In the genomic region with DNA sequence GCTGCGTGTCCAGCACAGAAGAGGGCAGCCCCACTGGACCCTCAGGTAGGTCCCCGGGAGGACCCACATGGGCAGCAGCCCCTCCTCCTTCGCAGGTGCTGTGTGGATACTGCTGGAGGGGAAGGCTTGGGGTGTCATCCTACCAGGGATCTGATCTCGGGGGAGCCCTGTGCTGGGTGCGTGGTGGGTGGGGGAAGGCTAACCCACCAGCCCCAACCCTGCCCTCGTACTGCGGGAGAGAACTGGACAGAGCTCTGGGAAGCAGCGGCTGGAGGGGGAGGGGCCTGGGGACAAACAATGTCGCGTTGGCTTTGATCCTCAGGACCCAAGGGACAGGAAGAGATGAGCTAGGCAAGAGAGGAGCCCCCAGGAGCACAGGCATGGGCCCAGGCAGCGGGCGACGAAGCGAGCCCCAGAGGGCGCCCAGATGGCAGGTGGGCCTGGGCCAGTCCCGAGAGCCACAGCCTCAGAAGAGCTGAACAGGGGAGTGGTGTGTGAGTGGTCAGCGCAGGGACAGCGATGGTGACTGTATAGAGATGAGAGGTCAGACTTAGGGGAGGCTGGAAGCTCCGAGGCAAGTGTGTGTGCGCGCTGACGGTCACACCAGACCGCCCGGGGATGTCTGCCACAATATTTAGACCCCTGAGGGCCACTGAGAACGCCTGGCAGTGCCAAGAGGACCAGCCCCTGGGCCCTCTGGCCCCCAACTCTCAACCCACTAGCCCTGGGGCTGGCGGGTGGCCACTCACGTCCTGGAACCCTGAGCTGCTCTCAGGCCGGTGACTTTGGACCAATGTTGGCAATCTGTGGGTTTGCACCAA, we compare ENCODE assay signal across 1 cellular context.
TF ChIP-seq lines count a peak whose summit lies in the region.

No MANE protein-coding gene starts in this region.

TF ChIP-seq in HepG2, 621 proteins besides CTCF, POLR2A, EP300 and RAD21 (continues in another document):
- TF ChIP-seq U2AF2 (IDR thresholded peaks at IDR 0.05; ENCODE audit: low read depth, low read length) (no peak), ZNF557 (CRISPR knock-in tag; IDR thresholded peaks at IDR 0.05) (0 out of 2 replicates have a peak, but pooled peaks have one; percentile 38), ZNF615 (CRISPR knock-in tag; IDR thresholded peaks at IDR 0.05; ENCODE audit: borderline replicate concordance) (no peak), ZNF788 (CRISPR knock-in tag; IDR thresholded peaks at IDR 0.05; ENCODE audit: borderline replicate concordance) (peak; percentile 29; the same call in 1 of the 2 replicates), NR2F1 (CRISPR knock-in tag; IDR thresholded peaks at IDR 0.05) (no peak), ZNF724P (CRISPR knock-in tag; IDR thresholded peaks at IDR 0.05; ENCODE audit: borderline replicate concordance) (peak; percentile 84; the same call in 1 of the 2 replicates), YEATS4 (CRISPR knock-in tag; IDR thresholded peaks at IDR 0.05; ENCODE audit: borderline replicate concordance) (no peak), MATR3 (CRISPR knock-in tag; IDR thresholded peaks at IDR 0.05) (no peak), FLYWCH1 (CRISPR knock-in tag; IDR thresholded peaks at IDR 0.05) (no peak), ZNF230 (CRISPR knock-in tag; IDR thresholded peaks at IDR 0.05) (no peak; the same call in 1 of the 2 replicates), JUN (CRISPR knock-in tag; IDR thresholded peaks at IDR 0.05) (no peak), FOXM1 (CRISPR knock-in tag; IDR thresholded peaks at IDR 0.05) (no peak), ASH2L (IDR thresholded peaks at IDR 0.05; ENCODE audit: insufficient read length, low read depth, low read length) (no peak), PITX1 (CRISPR knock-in tag; IDR thresholded peaks at IDR 0.05) (no peak; the same call in 1 of the 2 replicates), ZNF3 (CRISPR knock-in tag; IDR thresholded peaks at IDR 0.05) (no peak), SRSF1 (optimal IDR thresholded peaks at IDR 0.05; ENCODE audit: low read depth, low read length) (peak; percentile 28), CREB1 (IDR thresholded peaks at IDR 0.05) (no peak), CREB1 (CRISPR knock-in tag; IDR thresholded peaks at IDR 0.05) (no peak), ZNF616 (CRISPR knock-in tag; IDR thresholded peaks at IDR 0.05; ENCODE audit: low read depth) (no peak), NFATC3 (CRISPR knock-in tag; IDR thresholded peaks at IDR 0.05) (no peak), ZNF326 (CRISPR knock-in tag; IDR thresholded peaks at IDR 0.05; ENCODE audit: borderline replicate concordance) (no peak), POLR2AphosphoS5 (IDR thresholded peaks at IDR 0.05; ENCODE audit: low read depth, low read length) (no peak; the same call in none of the 2 replicates), MTA1 (CRISPR knock-in tag; IDR thresholded peaks at IDR 0.05; ENCODE audit: borderline replicate concordance) (no peak), ZNF839 (CRISPR knock-in tag; IDR thresholded peaks at IDR 0.05; ENCODE audit: borderline replicate concordance) (no peak), SP1 (IDR thresholded peaks at IDR 0.05) (no peak), SP1 (CRISPR knock-in tag; IDR thresholded peaks at IDR 0.05) (no peak; the same call in 1 of the 2 replicates), ZNF607 (CRISPR knock-in tag; IDR thresholded peaks at IDR 0.05; ENCODE audit: borderline replicate concordance) (no peak; the same call in 1 of the 2 replicates), SMC3 (IDR thresholded peaks at IDR 0.05; ENCODE audit: low read length) (no peak), ZBTB21 (CRISPR knock-in tag; IDR thresholded peaks at IDR 0.05) (no peak), ZNF550 (CRISPR knock-in tag; IDR thresholded peaks at IDR 0.05; ENCODE audit: borderline replicate concordance) (no peak), SIN3A (IDR thresholded peaks at IDR 0.05; ENCODE audit: borderline replicate concordance, low read depth, low read length) (peak; percentile 35; the same call in 1 of the 2 replicates), PPARG (CRISPR knock-in tag; conservative IDR thresholded peaks at IDR 0.05) (peak; percentile 41; the same call in 1 of the 2 replicates), KMT2B (CRISPR knock-in tag; IDR thresholded peaks at IDR 0.05) (no peak), ZNF343 (CRISPR knock-in tag; IDR thresholded peaks at IDR 0.05) (peak; percentile 13; the same call in 1 of the 2 replicates), ELF4 (CRISPR knock-in tag; IDR thresholded peaks at IDR 0.05; ENCODE audit: borderline replicate concordance) (0 out of 2 replicates have a peak, but pooled peaks have one; percentile 5), KDM5A (IDR thresholded peaks at IDR 0.05; ENCODE audit: borderline replicate concordance, low read length) (no peak), ZNF781 (CRISPR knock-in tag; IDR thresholded peaks at IDR 0.05; ENCODE audit: borderline replicate concordance, not compliant biosample characterization) (no peak), STAG1 (CRISPR knock-in tag; IDR thresholded peaks at IDR 0.05) (0 out of 2 replicates have a peak, but pooled peaks have one; percentile 16), NCOA1 (CRISPR knock-in tag; IDR thresholded peaks at IDR 0.05) (no peak), KAT2B (IDR thresholded peaks at IDR 0.05; ENCODE audit: borderline replicate concordance, low read depth, low read length) (no peak)
- TF ChIP-seq, protein P1, sequence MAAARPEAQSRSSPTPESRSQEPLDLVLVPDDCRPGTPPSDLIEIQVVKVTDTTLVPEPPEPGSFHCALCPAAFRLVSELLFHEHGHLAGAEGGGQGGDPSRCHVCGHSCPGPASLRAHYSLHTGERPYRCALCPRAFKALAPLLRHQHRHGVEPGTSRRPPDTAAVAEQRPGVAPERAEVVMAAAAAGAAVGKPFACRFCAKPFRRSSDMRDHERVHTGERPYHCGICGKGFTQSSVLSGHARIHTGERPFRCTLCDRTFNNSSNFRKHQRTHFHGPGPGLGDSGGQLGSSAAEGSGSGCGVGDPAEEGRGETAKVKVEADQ (CRISPR knock-in tag; IDR thresholded peaks at IDR 0.05; ENCODE audit: borderline replicate concordance) = no peak
- TF ChIP-seq, protein P2, sequence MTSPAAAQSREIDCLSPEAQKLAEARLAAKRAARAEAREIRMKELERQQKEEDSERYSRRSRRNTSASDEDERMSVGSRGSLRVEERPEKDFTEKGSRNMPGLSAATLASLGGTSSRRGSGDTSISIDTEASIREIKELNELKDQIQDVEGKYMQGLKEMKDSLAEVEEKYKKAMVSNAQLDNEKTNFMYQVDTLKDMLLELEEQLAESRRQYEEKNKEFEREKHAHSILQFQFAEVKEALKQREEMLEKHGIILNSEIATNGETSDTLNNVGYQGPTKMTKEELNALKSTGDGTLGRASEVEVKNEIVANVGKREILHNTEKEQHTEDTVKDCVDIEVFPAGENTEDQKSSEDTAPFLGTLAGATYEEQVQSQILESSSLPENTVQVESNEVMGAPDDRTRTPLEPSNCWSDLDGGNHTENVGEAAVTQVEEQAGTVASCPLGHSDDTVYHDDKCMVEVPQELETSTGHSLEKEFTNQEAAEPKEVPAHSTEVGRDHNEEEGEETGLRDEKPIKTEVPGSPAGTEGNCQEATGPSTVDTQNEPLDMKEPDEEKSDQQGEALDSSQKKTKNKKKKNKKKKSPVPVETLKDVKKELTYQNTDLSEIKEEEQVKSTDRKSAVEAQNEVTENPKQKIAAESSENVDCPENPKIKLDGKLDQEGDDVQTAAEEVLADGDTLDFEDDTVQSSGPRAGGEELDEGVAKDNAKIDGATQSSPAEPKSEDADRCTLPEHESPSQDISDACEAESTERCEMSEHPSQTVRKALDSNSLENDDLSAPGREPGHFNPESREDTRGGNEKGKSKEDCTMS (CRISPR knock-in tag; conservative IDR thresholded peaks at IDR 0.05) = no peak
- TF ChIP-seq, protein P3, sequence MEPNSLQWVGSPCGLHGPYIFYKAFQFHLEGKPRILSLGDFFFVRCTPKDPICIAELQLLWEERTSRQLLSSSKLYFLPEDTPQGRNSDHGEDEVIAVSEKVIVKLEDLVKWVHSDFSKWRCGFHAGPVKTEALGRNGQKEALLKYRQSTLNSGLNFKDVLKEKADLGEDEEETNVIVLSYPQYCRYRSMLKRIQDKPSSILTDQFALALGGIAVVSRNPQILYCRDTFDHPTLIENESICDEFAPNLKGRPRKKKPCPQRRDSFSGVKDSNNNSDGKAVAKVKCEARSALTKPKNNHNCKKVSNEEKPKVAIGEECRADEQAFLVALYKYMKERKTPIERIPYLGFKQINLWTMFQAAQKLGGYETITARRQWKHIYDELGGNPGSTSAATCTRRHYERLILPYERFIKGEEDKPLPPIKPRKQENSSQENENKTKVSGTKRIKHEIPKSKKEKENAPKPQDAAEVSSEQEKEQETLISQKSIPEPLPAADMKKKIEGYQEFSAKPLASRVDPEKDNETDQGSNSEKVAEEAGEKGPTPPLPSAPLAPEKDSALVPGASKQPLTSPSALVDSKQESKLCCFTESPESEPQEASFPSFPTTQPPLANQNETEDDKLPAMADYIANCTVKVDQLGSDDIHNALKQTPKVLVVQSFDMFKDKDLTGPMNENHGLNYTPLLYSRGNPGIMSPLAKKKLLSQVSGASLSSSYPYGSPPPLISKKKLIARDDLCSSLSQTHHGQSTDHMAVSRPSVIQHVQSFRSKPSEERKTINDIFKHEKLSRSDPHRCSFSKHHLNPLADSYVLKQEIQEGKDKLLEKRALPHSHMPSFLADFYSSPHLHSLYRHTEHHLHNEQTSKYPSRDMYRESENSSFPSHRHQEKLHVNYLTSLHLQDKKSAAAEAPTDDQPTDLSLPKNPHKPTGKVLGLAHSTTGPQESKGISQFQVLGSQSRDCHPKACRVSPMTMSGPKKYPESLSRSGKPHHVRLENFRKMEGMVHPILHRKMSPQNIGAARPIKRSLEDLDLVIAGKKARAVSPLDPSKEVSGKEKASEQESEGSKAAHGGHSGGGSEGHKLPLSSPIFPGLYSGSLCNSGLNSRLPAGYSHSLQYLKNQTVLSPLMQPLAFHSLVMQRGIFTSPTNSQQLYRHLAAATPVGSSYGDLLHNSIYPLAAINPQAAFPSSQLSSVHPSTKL (CRISPR knock-in tag; IDR thresholded peaks at IDR 0.05) = 0 out of 2 replicates have a peak, but pooled peaks have one; percentile 18
- TF ChIP-seq, protein P4, sequence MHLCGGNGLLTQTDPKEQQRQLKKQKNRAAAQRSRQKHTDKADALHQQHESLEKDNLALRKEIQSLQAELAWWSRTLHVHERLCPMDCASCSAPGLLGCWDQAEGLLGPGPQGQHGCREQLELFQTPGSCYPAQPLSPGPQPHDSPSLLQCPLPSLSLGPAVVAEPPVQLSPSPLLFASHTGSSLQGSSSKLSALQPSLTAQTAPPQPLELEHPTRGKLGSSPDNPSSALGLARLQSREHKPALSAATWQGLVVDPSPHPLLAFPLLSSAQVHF (CRISPR knock-in tag; IDR thresholded peaks at IDR 0.05) = peak; percentile 77; the same call in 1 of the 2 replicates
- TF ChIP-seq, protein P5, sequence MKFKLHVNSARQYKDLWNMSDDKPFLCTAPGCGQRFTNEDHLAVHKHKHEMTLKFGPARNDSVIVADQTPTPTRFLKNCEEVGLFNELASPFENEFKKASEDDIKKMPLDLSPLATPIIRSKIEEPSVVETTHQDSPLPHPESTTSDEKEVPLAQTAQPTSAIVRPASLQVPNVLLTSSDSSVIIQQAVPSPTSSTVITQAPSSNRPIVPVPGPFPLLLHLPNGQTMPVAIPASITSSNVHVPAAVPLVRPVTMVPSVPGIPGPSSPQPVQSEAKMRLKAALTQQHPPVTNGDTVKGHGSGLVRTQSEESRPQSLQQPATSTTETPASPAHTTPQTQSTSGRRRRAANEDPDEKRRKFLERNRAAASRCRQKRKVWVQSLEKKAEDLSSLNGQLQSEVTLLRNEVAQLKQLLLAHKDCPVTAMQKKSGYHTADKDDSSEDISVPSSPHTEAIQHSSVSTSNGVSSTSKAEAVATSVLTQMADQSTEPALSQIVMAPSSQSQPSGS (CRISPR knock-in tag; IDR thresholded peaks at IDR 0.05) = peak; percentile 11; the same call in 1 of the 2 replicates
- TF ChIP-seq, protein P6, sequence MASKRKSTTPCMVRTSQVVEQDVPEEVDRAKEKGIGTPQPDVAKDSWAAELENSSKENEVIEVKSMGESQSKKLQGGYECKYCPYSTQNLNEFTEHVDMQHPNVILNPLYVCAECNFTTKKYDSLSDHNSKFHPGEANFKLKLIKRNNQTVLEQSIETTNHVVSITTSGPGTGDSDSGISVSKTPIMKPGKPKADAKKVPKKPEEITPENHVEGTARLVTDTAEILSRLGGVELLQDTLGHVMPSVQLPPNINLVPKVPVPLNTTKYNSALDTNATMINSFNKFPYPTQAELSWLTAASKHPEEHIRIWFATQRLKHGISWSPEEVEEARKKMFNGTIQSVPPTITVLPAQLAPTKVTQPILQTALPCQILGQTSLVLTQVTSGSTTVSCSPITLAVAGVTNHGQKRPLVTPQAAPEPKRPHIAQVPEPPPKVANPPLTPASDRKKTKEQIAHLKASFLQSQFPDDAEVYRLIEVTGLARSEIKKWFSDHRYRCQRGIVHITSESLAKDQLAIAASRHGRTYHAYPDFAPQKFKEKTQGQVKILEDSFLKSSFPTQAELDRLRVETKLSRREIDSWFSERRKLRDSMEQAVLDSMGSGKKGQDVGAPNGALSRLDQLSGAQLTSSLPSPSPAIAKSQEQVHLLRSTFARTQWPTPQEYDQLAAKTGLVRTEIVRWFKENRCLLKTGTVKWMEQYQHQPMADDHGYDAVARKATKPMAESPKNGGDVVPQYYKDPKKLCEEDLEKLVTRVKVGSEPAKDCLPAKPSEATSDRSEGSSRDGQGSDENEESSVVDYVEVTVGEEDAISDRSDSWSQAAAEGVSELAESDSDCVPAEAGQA (IDR thresholded peaks at IDR 0.05; ENCODE audit: low read depth) = no peak
- TF ChIP-seq, protein P6 (CRISPR knock-in tag; IDR thresholded peaks at IDR 0.05; ENCODE audit: borderline replicate concordance) = no peak
